Comparison of ENCODE assay signal across 8 cellular contexts in genomic region chr6:24583463-24584389, GRCh38.
A peak's percentile ranks its signal among the peaks of the same experiment; 100 is the strongest.
DNase-seq lines count a peak whose midpoint lies in the region; ATAC-seq and TF ChIP-seq lines count a peak whose summit lies in the region.

No MANE protein-coding gene starts in this region.

- H3K4me1 ChIP-seq in H9 (ENCODE audit: insufficient read depth, low read length), result peaks cover 6% of the 10 kb centered on the region; the same call in 1 of the 2 replicates
- peaks cover 0 to 12% of the 10 kb centered on the region in 2 donors for H3K4me1 ChIP-seq in adrenal gland (replicated peaks in 1 of 2)
- H3K4me1 ChIP-seq in left ventricle myocardium inferior, result peaks cover 13% of the 10 kb centered on the region

- TF ChIP-seq POLR2A in adrenal gland (IDR thresholded peaks at IDR 0.05), result no peak

- no peak overlapping the region for H3K4me3 Mint-ChIP-seq in H9

- no peak for ATAC-seq in HG02973 (IDR thresholded peaks at IDR 0.05; ENCODE audit: unreplicated experiment)

- H3K9ac ChIP-seq in H9 (ENCODE audit: extremely low read depth, insufficient read length, low read length), result no peak overlapping the region

- H3T11ph ChIP-seq in H9 (ENCODE audit: low read length), result no peak overlapping the region

- H2AK5ac ChIP-seq in H9 (ENCODE audit: insufficient read length, low read length), result no peak overlapping the region

- peaks cover 33 to 36% of the 10 kb centered on the region in 2 experiments for H3K4me1 Mint-ChIP-seq in H9

- H3K23me2 ChIP-seq in H9 (ENCODE audit: insufficient read length, low read depth, low read length, poor library complexity, severe bottlenecking), result no peaks in the 10 kb centered on the region

- no peaks in the 10 kb centered on the region for H3K9me3 ChIP-seq in H9 (ENCODE audit: control insufficient read depth, low read depth, low read length)
- no peaks in the 10 kb centered on the region for H3K9me3 ChIP-seq in adrenal gland (replicated peaks in 1 of 3)
- H3K9me3 ChIP-seq in left ventricle myocardium inferior (replicated peaks), result no peaks in the 10 kb centered on the region

- no peak overlapping the region for H2BK5ac ChIP-seq in H9 (ENCODE audit: insufficient read length, low read length)

- H3K14ac ChIP-seq in H9 (ENCODE audit: insufficient read depth, low read length), result no peak overlapping the region

- H3K4ac ChIP-seq in H9 (ENCODE audit: low read depth, low read length), result no peak overlapping the region

- intact Hi-C loops in adrenal gland (cut with DNase I), result loop anchor here (5.0 to 10.0 kb wide), 3 partner anchors 61 to 114 kb away; partner anchors contain the start of gene KIAA0319 (in 1 of the 2)
- intact Hi-C loops in left ventricle myocardium inferior (cut with micrococcal nuclease), result loop anchor here (5.0 kb wide), 1 partner anchor 109 kb away; no protein-coding TSS in a partner anchor

- no peaks in the 10 kb centered on the region for H3K27me3 ChIP-seq in H9 (ENCODE audit: insufficient read depth, low read length)
- H3K27me3 ChIP-seq in adrenal gland, result peaks cover 8% of the 10 kb centered on the region
- H3K27me3 ChIP-seq in left ventricle myocardium inferior (ENCODE audit: low read depth), result no peaks in the 10 kb centered on the region

- H2BK12ac ChIP-seq in H9 (ENCODE audit: insufficient read length, low read depth, low read length), result no peak overlapping the region

- H4K20me1 ChIP-seq in H9 (ENCODE audit: control insufficient read depth, insufficient read depth, insufficient read length), result no peaks in the 10 kb centered on the region

- no peaks in the 10 kb centered on the region for H3K9me3 Mint-ChIP-seq in H9

- peak overlapping the region in 1 of 4 donors; percentile 1 for H3K4me3 ChIP-seq in adrenal gland
- peak overlapping the region; percentile 31 for H3K4me3 ChIP-seq in left ventricle myocardium inferior
- H3K4me3 ChIP-seq in retinal pigment epithelial cell (ENCODE audit: low read length), result no peak overlapping the region

- no peak overlapping the region for H4K8ac ChIP-seq in H9 (replicated peaks; ENCODE audit: insufficient read length, low read depth, low read length)

- no peak overlapping the region for H3K4me2 ChIP-seq in H9 (ENCODE audit: insufficient read depth, insufficient read length, low read length)

- H2BK15ac ChIP-seq in H9 (ENCODE audit: low read depth, low read length), result no peak overlapping the region

- no peak overlapping the region for H4K91ac ChIP-seq in H9 (ENCODE audit: insufficient read length, low read depth, low read length)

- no peak overlapping the region for H3K27ac ChIP-seq in H9 (ENCODE audit: insufficient read length, low read depth, low read length)
- no peak overlapping the region for H3K27ac ChIP-seq in adrenal gland
- peak overlapping the region; percentile 58 for H3K27ac ChIP-seq in left ventricle myocardium inferior (replicated peaks)

- peak; percentile 88 for TF ChIP-seq CTCF in H9 (conservative IDR thresholded peaks at IDR 0.05)
- TF ChIP-seq CTCF in adrenal gland (IDR thresholded peaks at IDR 0.05), result peak; percentile 45 to 87 (median 62)
- TF ChIP-seq CTCF in left ventricle myocardium inferior (IDR thresholded peaks at IDR 0.05; ENCODE audit: borderline replicate concordance), result peak; percentile 88
- peak; percentile 88 for TF ChIP-seq CTCF in retinal pigment epithelial cell (conservative IDR thresholded peaks at IDR 0.05; ENCODE audit: low read depth, low read length)

- DNase-seq in DMS114 treated with DMSO at 0.1 percent for 48 hours (lab: John Stamatoyannopoulos, UW; ENCODE audit: unreplicated experiment), result peak; percentile 54
- peak; percentile 76 for DNase-seq in H9
- peak; percentile 91 for DNase-seq in NCI-H1417 treated with DMSO at 0.1 percent for 48 hours (lab: John Stamatoyannopoulos, UW)
- peak; percentile 21 to 80 for DNase-seq in SW 1271 (lab: John Stamatoyannopoulos, UW)
- DNase-seq in adrenal gland, result peak; percentile 53 to 90 (median 69)
- DNase-seq in left ventricle myocardium inferior, result peak; percentile 67
- peak; percentile 86 for DNase-seq in retinal pigment epithelial cell (ENCODE audit: low read depth)

- H3K79me2 ChIP-seq in H9 (ENCODE audit: insufficient read depth, low read length), result no peaks in the 10 kb centered on the region

- H3K23ac ChIP-seq in H9 (ENCODE audit: insufficient read length, low read depth, low read length), result no peak overlapping the region

- H3K36me3 ChIP-seq in adrenal gland (replicated peaks in 1 of 2) (no peaks in the 10 kb centered on the region), left ventricle myocardium inferior (no peaks in the 10 kb centered on the region)

- H2BK20ac ChIP-seq in H9 (ENCODE audit: low read depth, low read length, poor library complexity, severe bottlenecking), result no peak overlapping the region

- no peak overlapping the region for H2AFZ ChIP-seq in H9 (ENCODE audit: low read length)

- H3K56ac ChIP-seq in H9 (ENCODE audit: insufficient read length, low read depth, low read length), result no peak overlapping the region

- no peak overlapping the region for H4K5ac ChIP-seq in H9 (ENCODE audit: insufficient read length, low read depth, low read length)

- no peak overlapping the region for H2BK120ac ChIP-seq in H9 (ENCODE audit: low read depth, low read length, poor library complexity, severe bottlenecking)

- no CpG with 5 or more reads among the region's 15 CpGs for WGBS in H9 (ENCODE audit: extremely low coverage, insufficient read length, low lambda C conversion rate)
- 10 to 12% (median 12%) methylated on average over 15 of the region's 15 CpGs for WGBS in adrenal gland, 4 donors

- H3K27me3 Mint-ChIP-seq in H9 (ENCODE audit: low read depth), result no peaks in the 10 kb centered on the region

- no peak overlapping the region for H3K18ac ChIP-seq in H9 (ENCODE audit: insufficient read length, low read depth, low read length)

- no peaks in the 10 kb centered on the region for H3K36me3 Mint-ChIP-seq in H9 (ENCODE audit: insufficient read depth in 1 of 3, low read depth in 3 of 3)

- H3K79me1 ChIP-seq in H9 (ENCODE audit: insufficient read depth, low read depth, low read length, poor library complexity, severe bottlenecking), result no peaks in the 10 kb centered on the region

- H3K27ac Mint-ChIP-seq in H9, result no peak overlapping the region
